In the genomic region with DNA sequence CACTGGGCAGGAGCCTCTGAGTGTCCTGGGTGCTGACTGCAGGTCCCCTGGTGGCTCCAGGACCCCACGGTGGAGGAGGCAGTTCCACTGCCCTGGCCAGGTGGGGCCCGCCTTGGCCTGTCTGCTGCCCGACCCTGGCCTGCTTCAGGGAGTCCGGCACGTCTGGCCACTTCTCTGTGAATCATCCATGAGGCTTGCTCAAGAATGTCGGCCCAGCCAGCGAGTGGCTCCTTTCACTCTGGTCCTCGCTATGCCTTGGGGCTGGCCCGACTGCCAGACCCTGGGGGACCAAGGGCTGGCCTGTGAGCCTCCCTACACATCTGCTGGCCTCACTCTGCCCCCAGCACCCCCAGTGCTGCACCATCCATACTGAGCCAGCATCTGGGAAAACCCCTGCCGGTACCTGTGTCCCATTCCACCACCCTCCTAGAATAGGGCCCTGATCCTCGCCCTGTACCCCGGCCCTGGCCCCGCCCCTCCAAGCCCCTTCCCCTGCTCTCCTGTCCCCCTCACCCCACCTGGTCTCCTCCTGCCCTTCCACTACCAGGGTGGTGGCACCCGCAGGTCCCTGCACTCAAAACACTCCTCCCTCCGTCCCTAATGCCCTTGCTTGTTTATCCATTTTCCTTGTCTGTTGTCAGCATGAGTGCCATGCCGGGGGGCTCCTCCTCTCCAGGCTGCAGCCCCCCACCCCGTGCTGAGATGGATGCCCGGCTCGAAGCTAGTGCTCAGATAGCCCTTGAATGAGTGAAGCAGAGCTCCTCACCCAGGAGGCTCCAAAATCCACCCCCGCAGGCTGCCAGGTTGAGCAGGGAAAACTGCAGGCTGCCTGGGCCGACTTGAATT, we compare ENCODE assay signal across 1 cellular context.
TF ChIP-seq lines count a peak whose summit lies in the region.

No MANE protein-coding gene starts in this region.

TF ChIP-seq in SK-N-SH, 30 proteins besides CTCF, POLR2A, EP300 and RAD21 (continued from another document):
- no peak for TF ChIP-seq ZBTB33 (IDR thresholded peaks at IDR 0.05; ENCODE audit: borderline replicate concordance, low read depth)
- TF ChIP-seq SIN3A (IDR thresholded peaks at IDR 0.05; ENCODE audit: borderline replicate concordance, low read depth, low read length): no peak
- TF ChIP-seq PBX3 (IDR thresholded peaks at IDR 0.05): no peak
- TF ChIP-seq RCOR1 (IDR thresholded peaks at IDR 0.05; ENCODE audit: low read length): no peak
- TF ChIP-seq TEAD4 (IDR thresholded peaks at IDR 0.05; ENCODE audit: borderline replicate concordance, insufficient read depth): no peak
- no peak for TF ChIP-seq JUND (IDR thresholded peaks at IDR 0.05)
TF ChIP-seq in SK-N-SH: peak in this region for 0.
